ENCODE assay signal across 11 cellular contexts in genomic region chr16:51153275-51153991, GRCh38. TPM values are rescaled to one million over a fixed set of nuclear protein-coding genes. Genes with fewer than 3 reads are reported as not detected.
DNase-seq lines count a peak whose midpoint lies in the region; ATAC-seq and TF ChIP-seq lines count a peak whose summit lies in the region.
"Had no signal": no experiment of that assay in that cellular context is flagged by ENCODE, and none has a peak within 500 bp of the region (broad histone marks: within the 10 kb centered on the region; RNA-seq: fewer than 3 reads in every experiment).

No MANE protein-coding gene starts in this region.

- H3K36me3 ChIP-seq in duodenal mucosa (ENCODE audit: control insufficient read depth in 1 of 2, insufficient read depth in 2 of 2, low read length in 2 of 2) (no peaks in the 10 kb centered on the region), psoas muscle (ENCODE audit: insufficient read depth in 1 of 2, low read depth in 1 of 2) (no peaks in the 10 kb centered on the region)
- H3K36me3 ChIP-seq: thoracic aorta had no signal

- peaks cover 60 to 79% of the 10 kb centered on the region in 2 donors for H3K27me3 ChIP-seq in duodenal mucosa (ENCODE audit: control insufficient read depth in 1 of 2, insufficient read depth in 2 of 2, low read length in 2 of 2)
- peaks cover 30 to 97% (median 33%) of the 10 kb centered on the region in 3 donors for H3K27me3 ChIP-seq in psoas muscle (ENCODE audit: insufficient read depth in 3 of 3, low read length in 2 of 3)

- ATAC-seq in stimulated activated naive CD8-positive, alpha-beta T cell treated with anti-CD3 and anti-CD28 coated beads, Interleukin-15, amount 100 ng/mL, for 72 hours: no peak
- ATAC-seq in psoas muscle: no peak
- no peak for ATAC-seq in GM21367 (IDR thresholded peaks at IDR 0.05; ENCODE audit: unreplicated experiment)
- no peak for ATAC-seq in HG03432 (IDR thresholded peaks at IDR 0.05; ENCODE audit: unreplicated experiment)

- peaks cover 5% of the 10 kb centered on the region for H3K36me3 Mint-ChIP-seq in stimulated activated naive CD8-positive, alpha-beta T cell treated with anti-CD3 and anti-CD28 coated beads, Interleukin-15, Interleukin-2, amounts not matched to agents 100 ng/mL and 50 ng/mL, for 24 hours (ENCODE audit: low read depth)

- no peak for TF ChIP-seq CTCF in psoas muscle (IDR thresholded peaks at IDR 0.05)

- H3K4me1 Mint-ChIP-seq in stimulated activated naive CD8-positive, alpha-beta T cell treated with anti-CD3 and anti-CD28 coated beads, Interleukin-15, Interleukin-2, amounts not matched to agents 100 ng/mL and 50 ng/mL, for 24 hours (ENCODE audit: low read depth): peaks cover 11% of the 10 kb centered on the region
- peaks cover 24% of the 10 kb centered on the region for H3K4me1 Mint-ChIP-seq in stimulated activated naive CD8-positive, alpha-beta T cell treated with anti-CD3 and anti-CD28 coated beads, Interleukin-15, amount 100 ng/mL, for 72 hours

- 5 to 10% (median 7%) methylated on average over 39 of the region's 39 CpGs for WGBS in psoas muscle, 3 donors

- H3K4me3 ChIP-seq in duodenal mucosa (ENCODE audit: low read depth in 1 of 2, low read length in 2 of 2): peak overlapping the region in 1 of 2 donors; percentile 10
- no peak overlapping the region for H3K4me3 ChIP-seq in psoas muscle

- H3K4me1 ChIP-seq in duodenal mucosa (ENCODE audit: control insufficient read depth in 1 of 2, insufficient read depth in 2 of 2, low read length in 2 of 2) (no peaks in the 10 kb centered on the region), psoas muscle (no peaks in the 10 kb centered on the region)

- peak overlapping the region; percentile 49 for H3K27ac Mint-ChIP-seq in stimulated activated naive CD8-positive, alpha-beta T cell treated with anti-CD3 and anti-CD28 coated beads, Interleukin-15, Interleukin-2, amounts not matched to agents 100 ng/mL and 50 ng/mL, for 24 hours
- no peak overlapping the region for H3K27ac Mint-ChIP-seq in stimulated activated naive CD8-positive, alpha-beta T cell treated with anti-CD3 and anti-CD28 coated beads, Interleukin-15, amount 100 ng/mL, for 72 hours

- H3K9me3 ChIP-seq in duodenal mucosa (ENCODE audit: control insufficient read depth in 1 of 2, low read length in 2 of 2) (no peaks in the 10 kb centered on the region), psoas muscle (no peaks in the 10 kb centered on the region)
- H3K9me3 ChIP-seq: thoracic aorta had no signal

- H3K27ac ChIP-seq in duodenal mucosa (ENCODE audit: low read depth, low read length) (peak overlapping the region; percentile 50), psoas muscle (no peak overlapping the region)
- H3K27ac ChIP-seq: thoracic aorta had no signal

- intact Hi-C loops in psoas muscle (cut with DNase I): no loop called here

- H3K9me3 Mint-ChIP-seq in stimulated activated naive CD8-positive, alpha-beta T cell treated with anti-CD3 and anti-CD28 coated beads, Interleukin-15, Interleukin-2, amounts not matched to agents 100 ng/mL and 50 ng/mL, for 24 hours: peaks cover 3% of the 10 kb centered on the region
- H3K9me3 Mint-ChIP-seq in stimulated activated naive CD8-positive, alpha-beta T cell treated with anti-CD3 and anti-CD28 coated beads, Interleukin-15, amount 100 ng/mL, for 72 hours: peaks cover 0 to 6% of the 10 kb centered on the region in 2 donors

- peak overlapping the region; percentile 8 for H3K4me3 Mint-ChIP-seq in stimulated activated naive CD8-positive, alpha-beta T cell treated with anti-CD3 and anti-CD28 coated beads, Interleukin-15, Interleukin-2, amounts not matched to agents 100 ng/mL and 50 ng/mL, for 24 hours
- peak overlapping the region in 1 of 2 donors; percentile 36 for H3K4me3 Mint-ChIP-seq in stimulated activated naive CD8-positive, alpha-beta T cell treated with anti-CD3 and anti-CD28 coated beads, Interleukin-15, amount 100 ng/mL, for 72 hours

- peaks cover 69% of the 10 kb centered on the region for H3K27me3 Mint-ChIP-seq in stimulated activated naive CD8-positive, alpha-beta T cell treated with anti-CD3 and anti-CD28 coated beads, Interleukin-15, Interleukin-2, amounts not matched to agents 100 ng/mL and 50 ng/mL, for 24 hours
- peaks cover 89% of the 10 kb centered on the region for H3K27me3 Mint-ChIP-seq in stimulated activated naive CD8-positive, alpha-beta T cell treated with anti-CD3 and anti-CD28 coated beads, Interleukin-15, amount 100 ng/mL, for 72 hours

- no peak for DNase-seq in stimulated activated naive CD8-positive, alpha-beta T cell treated with anti-CD3 and anti-CD28 coated beads, Interleukin-15, amount 100 ng/mL, for 72 hours
- peak; percentile 48 for DNase-seq in midbrain (lab: John Stamatoyannopoulos, UW)
- DNase-seq in OCI-M2 (lab: John Stamatoyannopoulos, UW; ENCODE audit: unreplicated experiment): no peak
- DNase-seq in psoas muscle: no peak
- DNase-seq: DMS153, MV-4-11 had no signal

- no peak overlapping the region for H3K9ac ChIP-seq in duodenal mucosa (ENCODE audit: low read depth in 1 of 2, low read length in 2 of 2)

RNA-seq across cellular contexts. Expression of gene SALL1, which starts 2.4 kb away (rescaled TPM):
- not detected for total RNA-seq in psoas muscle
- polyA plus RNA-seq in psoas muscle: not detected
- total RNA-seq: thoracic aorta had no signal
